ENCODE assay signal across 27 cellular contexts in the genomic region with DNA sequence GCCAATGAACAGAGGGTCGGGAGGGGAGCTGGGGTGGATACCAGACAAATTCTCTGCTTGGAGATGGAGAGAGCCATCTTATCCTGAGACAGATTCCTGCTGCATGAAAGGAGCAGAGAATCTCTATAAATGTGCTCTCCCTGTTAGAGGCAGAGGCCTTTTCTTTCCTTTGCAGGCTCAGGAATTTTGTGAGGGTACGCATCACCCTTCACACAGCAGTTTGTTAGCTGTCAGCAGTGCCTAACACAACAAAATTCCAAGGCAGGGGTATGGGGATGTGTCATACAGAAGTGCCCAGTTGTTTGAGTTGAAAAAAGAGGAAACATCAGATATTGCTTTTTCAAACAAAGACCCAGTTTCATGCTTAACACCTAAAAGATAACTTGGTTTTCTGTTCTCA.
"Had no signal": no experiment of that assay in that cellular context is flagged by ENCODE, and none has a peak within 500 bp of the region (broad histone marks: within the 10 kb centered on the region; RNA-seq: fewer than 3 reads in every experiment).

No MANE protein-coding gene starts in this region.

- H3K4me1 ChIP-seq: body of pancreas, prostate gland, thyroid gland had no signal

- H3K27ac Mint-ChIP-seq: activated CD4-positive, alpha-beta memory T cell treated with anti-CD3 and anti-CD28 coated beads for 36 hours; activated CD4-positive, alpha-beta T cell treated with anti-CD3 and anti-CD28 coated beads for 36 hours; activated naive CD4-positive, alpha-beta T cell treated with anti-CD3 and anti-CD28 coated beads for 36 hours; activated naive CD8-positive, alpha-beta T cell treated with anti-CD3 and anti-CD28 coated beads, Interleukin-2, amount 10 ng/mL, durations not matched to agents 7 days and 5 days; activated T-cell treated with anti-CD3 and anti-CD28 coated beads, Interleukin-2, amount 50 U/mL, for 72 hours; dendritic cell treated with granulocyte-macrophage colony-stimulating factor and Interleukin-4, amounts not matched to agents 40 ng/mL and 50 ng/mL, for 4 days; naive B cell; stimulated activated naive CD8-positive, alpha-beta T cell treated with anti-CD3 and anti-CD28 coated beads, Interleukin-15, Interleukin-2, amounts not matched to agents 100 ng/mL and 50 ng/mL, for 24 hours; T-cell; T-helper 2 cell treated with Interferon-gamma antibody and Interleukin-4, amounts not matched to agents 5 μg/mL and 100 μg/mL, for 36 hours; WTC11 had no signal

- ATAC-seq: activated CD4-positive, alpha-beta T cell treated with anti-CD3 and anti-CD28 coated beads for 36 hours; activated T-cell treated with anti-CD3 and anti-CD28 coated beads, Interleukin-2, amount 50 U/mL, for 72 hours; body of pancreas; heart left ventricle; right cardiac atrium; T-cell; WTC11 had no signal

- H3K9me3 ChIP-seq: body of pancreas, neutrophil, ovary, prostate gland, thyroid gland had no signal

- DNase-seq: activated CD4-positive, alpha-beta memory T cell treated with anti-CD3 and anti-CD28 coated beads for 36 hours; activated CD4-positive, alpha-beta T cell treated with anti-CD3 and anti-CD28 coated beads for 36 hours; activated effector memory CD4-positive, alpha-beta T cell treated with Interleukin-2 at 50 U/mL for 16 hours; activated naive CD4-positive, alpha-beta T cell treated with anti-CD3 and anti-CD28 coated beads for 36 hours; activated naive CD8-positive, alpha-beta T cell treated with anti-CD3 and anti-CD28 coated beads, Interleukin-2, amount 10 ng/mL, durations not matched to agents 7 days and 5 days; activated T-cell treated with anti-CD3 and anti-CD28 coated beads, Interleukin-2, amount 50 U/mL, for 72 hours; body of pancreas; effector CD4-positive, alpha-beta T cell; heart left ventricle; left colon; mesenchymal stem cell; naive B cell; ovary; right cardiac atrium; stimulated activated CD4-positive, alpha-beta T cell treated with anti-CD3 and anti-CD28 coated beads, Interleukin-1b, Interleukin-23, amount 100 ng/mL, for 48 hours; substantia nigra; T-cell; thyroid gland had no signal

- H3K4me3 Mint-ChIP-seq: activated CD4-positive, alpha-beta memory T cell treated with anti-CD3 and anti-CD28 coated beads for 36 hours; activated CD4-positive, alpha-beta T cell treated with anti-CD3 and anti-CD28 coated beads for 36 hours; activated naive CD4-positive, alpha-beta T cell treated with anti-CD3 and anti-CD28 coated beads for 36 hours; activated naive CD8-positive, alpha-beta T cell treated with anti-CD3 and anti-CD28 coated beads, Interleukin-2, amount 10 ng/mL, durations not matched to agents 7 days and 5 days; activated T-cell treated with anti-CD3 and anti-CD28 coated beads, Interleukin-2, amount 50 U/mL, for 72 hours; dendritic cell treated with granulocyte-macrophage colony-stimulating factor and Interleukin-4, amounts not matched to agents 40 ng/mL and 50 ng/mL, for 4 days; naive B cell; stimulated activated naive CD8-positive, alpha-beta T cell treated with anti-CD3 and anti-CD28 coated beads, Interleukin-15, Interleukin-2, amounts not matched to agents 100 ng/mL and 50 ng/mL, for 24 hours; T-cell; T-helper 2 cell treated with Interferon-gamma antibody and Interleukin-4, amounts not matched to agents 5 μg/mL and 100 μg/mL, for 36 hours; WTC11 had no signal

- H3K36me3 ChIP-seq: heart left ventricle, neutrophil, ovary, prostate gland, thyroid gland had no signal

- H3K4me1 Mint-ChIP-seq: activated CD4-positive, alpha-beta T cell treated with anti-CD3 and anti-CD28 coated beads for 36 hours; activated naive CD8-positive, alpha-beta T cell treated with anti-CD3 and anti-CD28 coated beads, Interleukin-2, amount 10 ng/mL, durations not matched to agents 7 days and 5 days; naive B cell; T-cell had no signal

- FAIRE-seq: endometrium, keratinocyte, urothelium cell line had no signal

- H3K27me3 Mint-ChIP-seq: activated CD4-positive, alpha-beta memory T cell treated with anti-CD3 and anti-CD28 coated beads for 36 hours; activated CD4-positive, alpha-beta T cell treated with anti-CD3 and anti-CD28 coated beads for 36 hours; activated naive CD8-positive, alpha-beta T cell treated with anti-CD3 and anti-CD28 coated beads, Interleukin-2, amount 10 ng/mL, durations not matched to agents 7 days and 5 days; dendritic cell treated with granulocyte-macrophage colony-stimulating factor and Interleukin-4, amounts not matched to agents 40 ng/mL and 50 ng/mL, for 4 days; stimulated activated naive CD8-positive, alpha-beta T cell treated with anti-CD3 and anti-CD28 coated beads, Interleukin-15, Interleukin-2, amounts not matched to agents 100 ng/mL and 50 ng/mL, for 24 hours; T-cell had no signal

- H3K27ac ChIP-seq: body of pancreas, heart left ventricle, neutrophil, ovary, prostate gland, thyroid gland had no signal

- H3K4me3 ChIP-seq: body of pancreas, heart left ventricle, ovary, prostate gland, thyroid gland had no signal

- H3K9me3 Mint-ChIP-seq: activated naive CD8-positive, alpha-beta T cell treated with anti-CD3 and anti-CD28 coated beads, Interleukin-2, amount 10 ng/mL, durations not matched to agents 7 days and 5 days; dendritic cell treated with granulocyte-macrophage colony-stimulating factor and Interleukin-4, amounts not matched to agents 40 ng/mL and 50 ng/mL, for 4 days had no signal

- H3K36me3 Mint-ChIP-seq: activated CD4-positive, alpha-beta memory T cell treated with anti-CD3 and anti-CD28 coated beads for 36 hours; activated naive CD8-positive, alpha-beta T cell treated with anti-CD3 and anti-CD28 coated beads, Interleukin-2, amount 10 ng/mL, durations not matched to agents 7 days and 5 days; naive B cell; T-cell had no signal

- H3K27me3 ChIP-seq: body of pancreas, heart left ventricle, neutrophil, ovary, thyroid gland had no signal
